1 cellular context compared by ENCODE assay signal in genomic region chr14:69675877-69676416, GRCh38.
TF ChIP-seq lines count a peak whose summit lies in the region.

No MANE protein-coding gene starts in this region.

TF ChIP-seq in GM12878, 131 proteins besides CTCF, POLR2A, EP300 and RAD21 (continued from another document and continues in another):
- TF ChIP-seq ZSCAN29 (IDR thresholded peaks at IDR 0.05) (no peak), PRDM15 (CRISPR knock-in tag; IDR thresholded peaks at IDR 0.05) (no peak), ZZZ3 (IDR thresholded peaks at IDR 0.05; ENCODE audit: control insufficient read depth, insufficient read length, low read depth) (no peak), FOXM1 (IDR thresholded peaks at IDR 0.05; ENCODE audit: low read depth, low read length) (peak; percentile 89), CUX1 (IDR thresholded peaks at IDR 0.05; ENCODE audit: insufficient replicate concordance, low read depth, low read length) (no peak), EED (IDR thresholded peaks at IDR 0.05; ENCODE audit: low read depth) (peak; percentile 97), CEBPB (IDR thresholded peaks at IDR 0.05; ENCODE audit: borderline replicate concordance in 1 of 2, low read depth in 2 of 2, low read length in 2 of 2) (0 out of 4 replicates have a peak, but pooled peaks of 1 of the 2 experiments have one; percentile 51), MEF2A (IDR thresholded peaks at IDR 0.05; ENCODE audit: insufficient read depth, low read depth, low read length) (peak; percentile 82), BCL3 (IDR thresholded peaks at IDR 0.05; ENCODE audit: borderline replicate concordance, insufficient read depth, low read depth, low read length, poor library complexity, severe bottlenecking) (peak; percentile 84), ESRRA (IDR thresholded peaks at IDR 0.05; ENCODE audit: low read length) (no peak), SIX5 (IDR thresholded peaks at IDR 0.05; ENCODE audit: low read depth, low read length, severe bottlenecking) (no peak), CEBPZ (IDR thresholded peaks at IDR 0.05; ENCODE audit: low read depth, low read length) (no peak), ZNF592 (IDR thresholded peaks at IDR 0.05) (no peak), BCL11A (IDR thresholded peaks at IDR 0.05; ENCODE audit: low read depth, low read length) (peak; percentile 95), BCLAF1 (IDR thresholded peaks at IDR 0.05) (no peak), WRNIP1 (IDR thresholded peaks at IDR 0.05; ENCODE audit: borderline replicate concordance, low read depth, low read length) (no peak), HDAC2 (IDR thresholded peaks at IDR 0.05) (no peak), SMC3 (IDR thresholded peaks at IDR 0.05; ENCODE audit: borderline replicate concordance, low read length) (no peak), TCF7 (IDR thresholded peaks at IDR 0.05; ENCODE audit: borderline replicate concordance) (peak; percentile 68; the same call in 1 of the 2 replicates), ZNF217 (IDR thresholded peaks at IDR 0.05) (peak; percentile 98), HSF1 (IDR thresholded peaks at IDR 0.05; ENCODE audit: low read depth, low read length) (no peak), GATAD2B (conservative IDR thresholded peaks at IDR 0.05; ENCODE audit: low read depth) (peak; percentile 34; the same call in 1 of the 2 replicates), SREBF1 (IDR thresholded peaks at IDR 0.05; ENCODE audit: low read length) (peak; percentile 84), TCF3 (IDR thresholded peaks at IDR 0.05; ENCODE audit: borderline replicate concordance, insufficient read depth, low read depth, low read length) (0 out of 2 replicates have a peak, but pooled peaks have one; percentile 40), ZBED1 (IDR thresholded peaks at IDR 0.05; ENCODE audit: borderline replicate concordance) (peak; percentile 79; the same call in 1 of the 2 replicates), FOXK2 (IDR thresholded peaks at IDR 0.05) (no peak), MXI1 (IDR thresholded peaks at IDR 0.05; ENCODE audit: low read depth, low read length) (no peak), TAF1 (IDR thresholded peaks at IDR 0.05; ENCODE audit: borderline replicate concordance, low read depth, low read length) (no peak), USF1 (IDR thresholded peaks at IDR 0.05; ENCODE audit: borderline replicate concordance, extremely low read length, insufficient read depth, low read depth, low read length) (no peak), KLF5 (IDR thresholded peaks at IDR 0.05; ENCODE audit: partially characterized antibody) (no peak), ETV6 (conservative IDR thresholded peaks at IDR 0.05 in 1 of 2, IDR thresholded peaks at IDR 0.05 in 1 of 2; ENCODE audit: borderline replicate concordance in 1 of 2, low read depth in 1 of 2) (peak in 1 of 2 experiments; percentile 92; a peak in 2 of 4 replicates), CHD1 (IDR thresholded peaks at IDR 0.05; ENCODE audit: low read depth, low read length) (no peak)
